In the genomic region with DNA sequence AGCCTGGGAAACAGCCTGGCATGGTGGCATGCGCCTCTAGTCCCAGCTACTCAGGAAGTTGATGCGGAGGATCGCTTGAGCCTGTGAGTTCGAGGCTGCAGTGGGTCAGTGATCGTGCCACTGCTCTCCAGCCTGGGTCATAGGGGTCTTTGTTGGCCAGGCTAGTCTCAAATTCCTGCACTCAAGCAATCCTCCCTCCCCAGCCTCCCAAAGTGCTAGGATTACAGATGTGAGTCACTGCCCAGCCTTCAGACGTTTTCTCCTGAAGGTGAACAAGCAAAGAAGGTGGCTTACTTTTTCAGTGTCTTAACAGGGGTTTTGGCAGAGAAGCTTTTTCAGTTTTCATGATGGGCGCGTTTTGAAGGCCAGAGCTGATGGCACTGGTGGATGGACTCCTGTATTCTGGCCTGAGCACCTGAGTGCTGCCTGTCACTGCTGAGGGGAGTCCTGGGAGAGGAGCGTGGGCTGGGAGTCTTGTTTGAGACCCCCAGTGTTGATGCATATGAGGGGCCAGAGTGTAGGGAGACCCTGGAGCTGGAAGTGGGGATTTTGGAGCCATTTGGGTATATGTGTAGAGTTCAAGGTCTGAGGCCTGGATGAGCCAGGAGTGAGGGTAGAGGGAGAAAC, we compare ENCODE assay signal across 15 cellular contexts. TPM values are rescaled to one million over a fixed set of nuclear protein-coding genes. Genes with fewer than 3 reads are reported as not detected.
A peak's percentile ranks its signal among the peaks of the same experiment; 100 is the strongest.
DNase-seq lines count a peak whose midpoint lies in the region; ATAC-seq and TF ChIP-seq lines count a peak whose summit lies in the region.
"Had no signal": no experiment of that assay in that cellular context is flagged by ENCODE, and none has a peak within 500 bp of the region (broad histone marks: within the 10 kb centered on the region; RNA-seq: fewer than 3 reads in every experiment).

No MANE protein-coding gene starts in this region.

- peaks cover 7% of the 10 kb centered on the region for H3K36me3 Mint-ChIP-seq in nephron (ENCODE audit: low read depth)

- no peak for ATAC-seq in HCT116
- no peak for ATAC-seq in HG03442 (IDR thresholded peaks at IDR 0.05; ENCODE audit: unreplicated experiment)
- no peak for ATAC-seq in HG02884 (IDR thresholded peaks at IDR 0.05; ENCODE audit: unreplicated experiment)
- ATAC-seq in GM19023 (IDR thresholded peaks at IDR 0.05; ENCODE audit: unreplicated experiment): no peak

- H3K27ac Mint-ChIP-seq in nephron: peak overlapping the region; percentile 7 to 72 (median 22)

- H3K4me2 ChIP-seq in HCT116 (ENCODE audit: low read length): 0 out of 2 replicates have a peak overlapping the region, but pooled peaks have one; percentile 5

- peaks cover 5 to 24% of the 10 kb centered on the region in 2 experiments; a peak in 1 of 4 replicates for H3K4me1 ChIP-seq in HCT116 (ENCODE audit: control insufficient read depth in 1 of 2, insufficient read depth in 2 of 2, low read length in 2 of 2)

- no peak for TF ChIP-seq CTCF in C4-2B (conservative IDR thresholded peaks at IDR 0.05)
- TF ChIP-seq CTCF in HCT116 (IDR thresholded peaks at IDR 0.05 in 2 of 3, conservative IDR thresholded peaks at IDR 0.05 in 1 of 3; ENCODE audit: borderline replicate concordance in 1 of 3, insufficient read depth in 1 of 3, low read depth in 2 of 3, low read length in 2 of 3): no peak
- no peak for TF ChIP-seq CTCF in nephron (IDR thresholded peaks at IDR 0.05; ENCODE audit: unreplicated experiment in 3 of 3)

- no peak overlapping the region for H2AFZ ChIP-seq in HCT116 (ENCODE audit: low read depth, low read length, poor library complexity, severe bottlenecking)

- H3K9me3 Mint-ChIP-seq in nephron: no peaks in the 10 kb centered on the region

- H3K4me3 ChIP-seq in HCT116 (replicated peaks in 1 of 2; ENCODE audit: low read depth in 1 of 2, low read length in 2 of 2): no peak overlapping the region
- H3K4me3 ChIP-seq: upper lobe of right lung had no signal

- H3K79me2 ChIP-seq in HCT116 (ENCODE audit: insufficient read depth, low read length): peaks cover 100% of the 10 kb centered on the region

- peaks cover 42% of the 10 kb centered on the region for H3K4me1 Mint-ChIP-seq in nephron

- BruUV-seq in HCT116 (replicated peaks; lab: Mats Ljungman, UMichigan): no TSS peak

- no peaks in the 10 kb centered on the region for H3K27me3 ChIP-seq in HCT116 (ENCODE audit: insufficient read depth, low read length)
- H3K27me3 ChIP-seq: upper lobe of right lung had no signal

- intact Hi-C loops in HCT116 (cut with micrococcal nuclease): no loop called here

- H3K9ac ChIP-seq in HCT116 (ENCODE audit: low read length): no peak overlapping the region

- no peak for TF ChIP-seq RAD21 in HCT116 (IDR thresholded peaks at IDR 0.05; ENCODE audit: low read depth)

- peaks cover 33% of the 10 kb centered on the region; the same call in 1 of the 2 replicates for H4K20me1 ChIP-seq in HCT116 (ENCODE audit: insufficient read depth)

- H3K27ac ChIP-seq in C4-2B (peak overlapping the region; percentile 49; the same call in 1 of the 2 replicates), HCT116 (ENCODE audit: low read depth, low read length) (no peak overlapping the region), caudate nucleus (ENCODE audit: low read depth, low read length) (peak overlapping the region; percentile 67)
- H3K27ac ChIP-seq: upper lobe of right lung had no signal

- H3K9me3 ChIP-seq in HCT116 (ENCODE audit: control insufficient read depth in 1 of 2, insufficient read depth in 1 of 2, low read depth in 1 of 2, low read length in 2 of 2): no peaks in the 10 kb centered on the region
- H3K9me3 ChIP-seq: upper lobe of right lung had no signal

- no peak for TF ChIP-seq POLR2A in HCT116 (IDR thresholded peaks at IDR 0.05; ENCODE audit: borderline replicate concordance, extremely low read depth, insufficient read depth, insufficient read length)

- H3K27me3 Mint-ChIP-seq in nephron (ENCODE audit: low read depth): no peaks in the 10 kb centered on the region

- CTCF ChIA-PET in HCT116 (lab: Charles Lee): no interaction called here

- DNase-seq in HCT116 (ENCODE audit: low read depth, low spot score) (no peak), caudate nucleus (lab: John Stamatoyannopoulos, UW) (no peak), DMS114 treated with DMSO at 0.1 percent for 48 hours (lab: John Stamatoyannopoulos, UW; ENCODE audit: unreplicated experiment) (no peak)
- DNase-seq: activated CD4-positive, alpha-beta T cell treated with anti-CD3 and anti-CD28 coated beads for 4 hours; DMS79; effector CD8-positive, alpha-beta T cell; NCI-H1436; NCI-H2227 treated with DMSO at 0.1 percent for 48 hours; stimulated activated CD4-positive, alpha-beta T cell treated with anti-CD3 and anti-CD28 coated beads, Interleukin-4, amount 100 ng/mL, for 1 hour; upper lobe of right lung had no signal

- RAD21 ChIA-PET in HCT116 (lab: Charles Lee; ENCODE audit: low non-redundant PET in 1 of 2, low total read pairs in 2 of 2, uncharacterized antibody in 2 of 2, unreplicated experiment in 2 of 2): no interaction called here

- H3K4me3 Mint-ChIP-seq in nephron: no peak overlapping the region

- H3K9me2 ChIP-seq in HCT116 (ENCODE audit: insufficient read depth): no peaks in the 10 kb centered on the region

- peaks cover 10 to 17% of the 10 kb centered on the region in 2 experiments for H3K36me3 ChIP-seq in HCT116 (ENCODE audit: control insufficient read depth in 1 of 2, insufficient read depth in 2 of 2, low read length in 2 of 2)

- POLR2A ChIA-PET in HCT116 (lab: Charles Lee): no interaction called here

TF ChIP-seq in HCT116, 20 proteins besides CTCF, POLR2A, EP300 and RAD21:
- TF ChIP-seq YY1 (IDR thresholded peaks at IDR 0.05; ENCODE audit: extremely low read depth, insufficient replicate concordance, low read depth, low read length) (no peak), MAX (IDR thresholded peaks at IDR 0.05) (no peak), JUND (IDR thresholded peaks at IDR 0.05) (no peak), SIN3A (IDR thresholded peaks at IDR 0.05; ENCODE audit: low read depth) (no peak), EZH2phosphoT487 (IDR thresholded peaks at IDR 0.05; ENCODE audit: borderline replicate concordance) (no peak), EGR1 (IDR thresholded peaks at IDR 0.05; ENCODE audit: low read depth) (no peak)

RNA-seq across cellular contexts. Expression of gene FOXK2, which starts 41.4 kb away (rescaled TPM):
- 122 TPM for total RNA-seq in HCT116 (2021; ENCODE audit: unreplicated experiment)
- 55.3 and 55.9 TPM in 2 replicates for polyA plus RNA-seq in HCT116 (2012)
